In genomic region chr5:39161578-39161977, GRCh38 we compare ENCODE assay signal across 27 cellular contexts. TPM values are rescaled to one million over a fixed set of nuclear protein-coding genes. Genes with fewer than 3 reads are reported as not detected.
DNase-seq lines count a peak whose midpoint lies in the region; ATAC-seq and TF ChIP-seq lines count a peak whose summit lies in the region.
"Had no signal": no experiment of that assay in that cellular context is flagged by ENCODE, and none has a peak within 500 bp of the region (broad histone marks: within the 10 kb centered on the region; RNA-seq: fewer than 3 reads in every experiment).

No MANE protein-coding gene starts in this region.

- H3K4me2 ChIP-seq in neural progenitor cell: no peak overlapping the region
- H3K4me2 ChIP-seq: GM23338 had no signal

- CTCF ChIA-PET in activated CD4-positive, alpha-beta T cell treated with anti-CD3 and anti-CD28 coated beads for 36 hours (lab: Charles Lee): interaction anchor here (1.0 to 1.6 kb wide), 2 partner anchors 13 to 56 kb away, joined by 5 read pairs; no protein-coding TSS in a partner anchor
- CTCF ChIA-PET in CD4-positive, alpha-beta T cell (lab: Charles Lee): interaction anchor here (0.6 to 1.5 kb wide), 2 partner anchors 10 to 16 kb away, joined by 3 read pairs; no protein-coding TSS in a partner anchor
- CTCF ChIA-PET in naive thymus-derived CD4-positive, alpha-beta T cell (lab: Charles Lee): interaction anchor here (1.3 to 1.4 kb wide), 2 partner anchors 17 to 56 kb away, joined by 3 to 4 read pairs; no protein-coding TSS in a partner anchor

- H3K9me3 ChIP-seq in CD4-positive, alpha-beta T cell (ENCODE audit: control insufficient read depth, low read length): no peaks in the 10 kb centered on the region
- no peaks in the 10 kb centered on the region for H3K9me3 ChIP-seq in naive thymus-derived CD4-positive, alpha-beta T cell (ENCODE audit: control insufficient read depth in 2 of 3, low read length in 3 of 3)
- H3K9me3 ChIP-seq in neural progenitor cell (ENCODE audit: low read depth): no peaks in the 10 kb centered on the region
- H3K9me3 ChIP-seq: left ventricle myocardium inferior, MG63 had no signal

- no peaks in the 10 kb centered on the region for H4K20me1 ChIP-seq in neural progenitor cell (ENCODE audit: low read depth)

- H3K9ac ChIP-seq in neural progenitor cell: no peak overlapping the region

- peaks cover 88% of the 10 kb centered on the region for H3K4me1 Mint-ChIP-seq in activated CD4-positive, alpha-beta T cell treated with anti-CD3 and anti-CD28 coated beads for 36 hours
- H3K4me1 Mint-ChIP-seq in CD4-positive, alpha-beta T cell (ENCODE audit: low read depth): peaks cover 93% of the 10 kb centered on the region
- H3K4me1 Mint-ChIP-seq in activated T-helper 17 cell treated with anti-CD3 and anti-CD28 coated beads, Interleukin-2, amount 50 U/mL, for 72 hours: peaks cover 73% of the 10 kb centered on the region
- H3K4me1 Mint-ChIP-seq in naive thymus-derived CD4-positive, alpha-beta T cell: peaks cover 69 to 98% (median 92%) of the 10 kb centered on the region in 7 donors
- peaks cover 3% of the 10 kb centered on the region for H3K4me1 Mint-ChIP-seq in neural progenitor cell
- H3K4me1 Mint-ChIP-seq: GM23338 had no signal

- no peaks in the 10 kb centered on the region for H3K27me3 Mint-ChIP-seq in activated CD4-positive, alpha-beta T cell treated with anti-CD3 and anti-CD28 coated beads for 36 hours
- H3K27me3 Mint-ChIP-seq in CD4-positive, alpha-beta T cell: no peaks in the 10 kb centered on the region
- no peaks in the 10 kb centered on the region for H3K27me3 Mint-ChIP-seq in activated T-helper 17 cell treated with anti-CD3 and anti-CD28 coated beads, Interleukin-2, amount 50 U/mL, for 72 hours
- no peaks in the 10 kb centered on the region for H3K27me3 Mint-ChIP-seq in naive thymus-derived CD4-positive, alpha-beta T cell
- H3K27me3 Mint-ChIP-seq in neural progenitor cell (ENCODE audit: insufficient read depth, low read depth): peaks cover 3% of the 10 kb centered on the region

- no peaks in the 10 kb centered on the region for H3K27me3 ChIP-seq in CD4-positive, alpha-beta T cell (ENCODE audit: control insufficient read depth, insufficient read depth, low read length)
- H3K27me3 ChIP-seq in naive thymus-derived CD4-positive, alpha-beta T cell (ENCODE audit: control insufficient read depth in 2 of 2, insufficient read depth in 2 of 2, low read length in 2 of 2): no peaks in the 10 kb centered on the region
- no peaks in the 10 kb centered on the region for H3K27me3 ChIP-seq in neural progenitor cell
- H3K27me3 ChIP-seq: MG63 had no signal

- H3K4me3 Mint-ChIP-seq in activated CD4-positive, alpha-beta T cell treated with anti-CD3 and anti-CD28 coated beads for 36 hours: peak overlapping the region; percentile 60
- peak overlapping the region; percentile 74 for H3K4me3 Mint-ChIP-seq in CD4-positive, alpha-beta T cell
- H3K4me3 Mint-ChIP-seq in activated T-helper 17 cell treated with anti-CD3 and anti-CD28 coated beads, Interleukin-2, amount 50 U/mL, for 72 hours: peak overlapping the region; percentile 73
- H3K4me3 Mint-ChIP-seq in naive thymus-derived CD4-positive, alpha-beta T cell: peak overlapping the region; percentile 29 to 82 (median 62)
- no peak overlapping the region for H3K4me3 Mint-ChIP-seq in neural progenitor cell
- H3K4me3 Mint-ChIP-seq: GM23338; T-helper 2 cell treated with Interferon-gamma antibody and Interleukin-4, amounts not matched to agents 5 μg/mL and 100 μg/mL, for 36 hours had no signal

- H3K4me1 ChIP-seq in naive thymus-derived CD4-positive, alpha-beta T cell (ENCODE audit: control insufficient read depth in 2 of 2, insufficient read depth in 2 of 2, low read length in 2 of 2): peaks cover 67 to 85% of the 10 kb centered on the region in 2 donors
- H3K4me1 ChIP-seq in neural progenitor cell: no peaks in the 10 kb centered on the region

- ATAC-seq in activated CD4-positive, alpha-beta T cell treated with anti-CD3 and anti-CD28 coated beads for 36 hours: no peak
- no peak for ATAC-seq in CD4-positive, alpha-beta T cell (ENCODE audit: poor library complexity)
- ATAC-seq in activated T-helper 17 cell treated with anti-CD3 and anti-CD28 coated beads, Interleukin-2, amount 50 U/mL, for 72 hours (replicated peaks): no peak
- ATAC-seq in naive thymus-derived CD4-positive, alpha-beta T cell: no peak
- no peak for ATAC-seq in HG02763 (IDR thresholded peaks at IDR 0.05; ENCODE audit: unreplicated experiment)
- ATAC-seq: esophagus mucosa, GM23338 had no signal

- H3K36me3 ChIP-seq in naive thymus-derived CD4-positive, alpha-beta T cell (ENCODE audit: control insufficient read depth in 2 of 3, insufficient read depth in 3 of 3, low read length in 3 of 3): peaks cover 0 to 7% (median 0%) of the 10 kb centered on the region in 3 experiments
- no peaks in the 10 kb centered on the region for H3K36me3 ChIP-seq in neural progenitor cell
- H3K36me3 ChIP-seq: left ventricle myocardium inferior, MG63 had no signal

- H3K27ac ChIP-seq in CD4-positive, alpha-beta T cell (ENCODE audit: low read depth, low read length): no peak overlapping the region
- H3K27ac ChIP-seq in naive thymus-derived CD4-positive, alpha-beta T cell (ENCODE audit: low read depth, low read length): peak overlapping the region; percentile 52
- H3K27ac ChIP-seq in neural progenitor cell: no peak overlapping the region
- H3K27ac ChIP-seq: 22Rv1, left ventricle myocardium inferior had no signal

- TF ChIP-seq CTCF in CD4-positive, alpha-beta T cell (IDR thresholded peaks at IDR 0.05): no peak
- no peak for TF ChIP-seq CTCF in neural progenitor cell (IDR thresholded peaks at IDR 0.05)

- POLR2A ChIA-PET in activated CD4-positive, alpha-beta T cell treated with anti-CD3 and anti-CD28 coated beads for 36 hours (lab: Charles Lee): no interaction called here
- POLR2A ChIA-PET in CD4-positive, alpha-beta T cell (lab: Charles Lee): interaction anchor here (12.8 kb wide), 1 partner anchor 15 kb away, joined by 141 read pairs; no protein-coding TSS in a partner anchor
- POLR2A ChIA-PET in naive thymus-derived CD4-positive, alpha-beta T cell (lab: Charles Lee): no interaction called here

- H3K79me2 ChIP-seq in neural progenitor cell (ENCODE audit: low read depth): no peaks in the 10 kb centered on the region

- no peaks in the 10 kb centered on the region for H3F3A ChIP-seq in neural progenitor cell (ENCODE audit: low read depth)

- no peak overlapping the region for H2AFZ ChIP-seq in neural progenitor cell (replicated peaks)
- H2AFZ ChIP-seq: GM23338 had no signal

- intact Hi-C loops in activated CD4-positive, alpha-beta T cell treated with anti-CD3 and anti-CD28 coated beads for 36 hours (cut with DNase I, micrococcal nuclease): loop anchor here in 1 of 2 experiments (5.0 kb wide), 1 partner anchor 41 kb away; no protein-coding TSS in a partner anchor
- intact Hi-C loops in CD4-positive, alpha-beta T cell (cut with DNase I, micrococcal nuclease): loop anchor here in 1 of 2 experiments (5.0 kb wide), 1 partner anchor 36 kb away; no protein-coding TSS in a partner anchor
- intact Hi-C loops in naive thymus-derived CD4-positive, alpha-beta T cell (cut with micrococcal nuclease): loop anchor here in 1 of 2 donors (1.0 kb wide), 1 partner anchor 8 kb away; no protein-coding TSS in a partner anchor

- H3K36me3 Mint-ChIP-seq in activated CD4-positive, alpha-beta T cell treated with anti-CD3 and anti-CD28 coated beads for 36 hours (ENCODE audit: low read depth): peaks cover 16% of the 10 kb centered on the region
- peaks cover 87% of the 10 kb centered on the region for H3K36me3 Mint-ChIP-seq in CD4-positive, alpha-beta T cell (ENCODE audit: low read depth)
- H3K36me3 Mint-ChIP-seq in activated T-helper 17 cell treated with anti-CD3 and anti-CD28 coated beads, Interleukin-2, amount 50 U/mL, for 72 hours (ENCODE audit: low read depth): peaks cover 39% of the 10 kb centered on the region
- peaks cover 14 to 58% (median 51%) of the 10 kb centered on the region in 5 donors for H3K36me3 Mint-ChIP-seq in naive thymus-derived CD4-positive, alpha-beta T cell
- H3K36me3 Mint-ChIP-seq in neural progenitor cell: no peaks in the 10 kb centered on the region

- no peak overlapping the region for H3K4me3 ChIP-seq in naive thymus-derived CD4-positive, alpha-beta T cell (ENCODE audit: low read length)
- no peak overlapping the region for H3K4me3 ChIP-seq in neural progenitor cell
- H3K4me3 ChIP-seq: GM23338, left ventricle myocardium inferior, MG63 had no signal

- no peaks in the 10 kb centered on the region for H3K9me3 Mint-ChIP-seq in activated CD4-positive, alpha-beta T cell treated with anti-CD3 and anti-CD28 coated beads for 36 hours (ENCODE audit: low read depth)
- H3K9me3 Mint-ChIP-seq in CD4-positive, alpha-beta T cell: no peaks in the 10 kb centered on the region
- H3K9me3 Mint-ChIP-seq in activated T-helper 17 cell treated with anti-CD3 and anti-CD28 coated beads, Interleukin-2, amount 50 U/mL, for 72 hours: peaks cover 5% of the 10 kb centered on the region
- peaks cover 0 to 7% (median 0%) of the 10 kb centered on the region in 11 donors for H3K9me3 Mint-ChIP-seq in naive thymus-derived CD4-positive, alpha-beta T cell
- H3K9me3 Mint-ChIP-seq in neural progenitor cell: no peaks in the 10 kb centered on the region
- H3K9me3 Mint-ChIP-seq: GM23338 had no signal

- peak overlapping the region; percentile 70 for H3K27ac Mint-ChIP-seq in activated CD4-positive, alpha-beta T cell treated with anti-CD3 and anti-CD28 coated beads for 36 hours
- peak overlapping the region; percentile 96 for H3K27ac Mint-ChIP-seq in CD4-positive, alpha-beta T cell
- peak overlapping the region; percentile 86 for H3K27ac Mint-ChIP-seq in activated T-helper 17 cell treated with anti-CD3 and anti-CD28 coated beads, Interleukin-2, amount 50 U/mL, for 72 hours
- H3K27ac Mint-ChIP-seq in naive thymus-derived CD4-positive, alpha-beta T cell: peak overlapping the region in 8 of 9 donors; percentile 70 to 94 (median 84)
- H3K27ac Mint-ChIP-seq in neural progenitor cell: no peak overlapping the region
- H3K27ac Mint-ChIP-seq: activated T-helper 2 cell treated with anti-CD3 and anti-CD28 coated beads, Interferon-gamma antibody, Interleukin-2, Interleukin-4, amounts not matched to agents 10 μg/mL and 5 μg/mL and 100 μg/mL, durations not matched to agents 14 hours and 24 hours and 36 hours; GM23338; T-helper 2 cell treated with Interferon-gamma antibody and Interleukin-4, amounts not matched to agents 5 μg/mL and 100 μg/mL, for 36 hours had no signal

- DNase-seq in activated CD4-positive, alpha-beta T cell treated with anti-CD3 and anti-CD28 coated beads for 36 hours: no peak
- no peak for DNase-seq in activated CD4-positive, alpha-beta T cell treated with anti-CD3 and anti-CD28 coated beads, Interleukin-2, amount 50 U/mL, for 4 hours
- DNase-seq in CD4-positive, alpha-beta T cell: no peak
- no peak for DNase-seq in naive thymus-derived CD4-positive, alpha-beta T cell
- no peak for DNase-seq in neural progenitor cell (ENCODE audit: low spot score)
- DNase-seq in kidney glomerular epithelial cell (lab: John Stamatoyannopoulos, UW): no peak
- DNase-seq: C1 segment of cervical spinal cord; central memory CD4-positive, alpha-beta T cell; islet precursor cell; KBM-7; left ventricle myocardium inferior; MG63; NCI-H1105 treated with DMSO at 0.1 percent for 48 hours; NCI-H187 treated with DMSO at 0.1 percent for 48 hours; NCI-H2171; NCI-H82; nucleus accumbens; SHP77 treated with DMSO at 0.1 percent for 48 hours; stimulated activated naive CD4-positive, alpha-beta T cell treated with Interleukin-2 at 50 U/mL for 16 hours had no signal

RNA-seq across cellular contexts. Expression of gene FYB1, which starts 57.8 kb away (rescaled TPM):
- total RNA-seq in activated CD4-positive, alpha-beta T cell treated with anti-CD3 and anti-CD28 coated beads for 36 hours: 100 to 1,000 TPM; 109 to 171 TPM
- 100 to 1,000 TPM; 478 to 497 TPM for total RNA-seq in CD4-positive, alpha-beta T cell
- 100 to 1,000 TPM in 1 of 2 donors, 10 to 100 TPM in 1; 95.7 to 153 TPM for total RNA-seq in activated T-helper 17 cell treated with anti-CD3 and anti-CD28 coated beads, Interleukin-2, amount 50 U/mL, for 72 hours
- 100 to 1,000 TPM; 310 to 701 (median 497) TPM for total RNA-seq in naive thymus-derived CD4-positive, alpha-beta T cell
- polyA plus RNA-seq in naive thymus-derived CD4-positive, alpha-beta T cell: 100 to 1,000 TPM; 342 to 488 TPM
- not detected in 2 replicates for total RNA-seq in neural progenitor cell (ENCODE audit: low replicate concordance)
- total RNA-seq: fibroblast of villous mesenchyme, GM23338 had no signal
- polyA plus RNA-seq: GM23338 had no signal

Comparison
In these comparisons a context has a peak if more than half of its experiments do, and no peak if none do; other contexts are left out.
1. RNA of gene FYB1, which starts 57.8 kb away (total RNA-seq): 310 to 701 TPM in naive thymus-derived CD4-positive, alpha-beta T cell, 478 to 497 TPM in CD4-positive, alpha-beta T cell, 109 to 171 TPM in activated CD4-positive, alpha-beta T cell treated with anti-CD3 and anti-CD28 coated beads for 36 hours and 95.7 to 153 TPM in activated T-helper 17 cell treated with anti-CD3 and anti-CD28 coated beads, Interleukin-2, amount 50 U/mL, for 72 hours; not detected in neural progenitor cell; every median in the first group is over 10 times any median in the second.